In genomic region chr17:44569459-44569858, GRCh38 we compare ENCODE assay signal across 15 cellular contexts. TPM values are rescaled to one million over a fixed set of nuclear protein-coding genes. Genes with fewer than 3 reads are reported as not detected.
A peak's percentile ranks its signal among the peaks of the same experiment; 100 is the strongest.
DNase-seq lines count a peak whose midpoint lies in the region.
"Had no signal": no experiment of that assay in that cellular context is flagged by ENCODE, and none has a peak within 500 bp of the region (broad histone marks: within the 10 kb centered on the region; RNA-seq: fewer than 3 reads in every experiment).

No MANE protein-coding gene starts in this region.

- H3K4me1 Mint-ChIP-seq in immature natural killer cell: peaks cover 0 to 6% of the 10 kb centered on the region in 2 donors
- H3K4me1 Mint-ChIP-seq: activated CD4-positive, alpha-beta T cell treated with anti-CD3 and anti-CD28 coated beads, Interleukin-2, amount 10 ng/mL, durations not matched to agents 24 days and 14 days had no signal

- H3K4me3 ChIP-seq in SK-N-MC (0 out of 2 replicates have a peak overlapping the region, but pooled peaks have one; percentile 48), skeletal muscle satellite cell (ENCODE audit: low read length) (peak overlapping the region; percentile 57)
- H3K4me3 ChIP-seq: left ventricle myocardium inferior, uterus had no signal

- no peaks in the 10 kb centered on the region for H3K36me3 ChIP-seq in SK-N-MC (ENCODE audit: insufficient read depth, low read length)
- H3K36me3 ChIP-seq in skeletal muscle satellite cell (ENCODE audit: insufficient read depth, low read length): no peaks in the 10 kb centered on the region
- H3K36me3 ChIP-seq: uterus had no signal

- peak overlapping the region in 2 of 6 donors; percentile 61 to 74 for H3K27ac Mint-ChIP-seq in immature natural killer cell
- H3K27ac Mint-ChIP-seq: activated CD4-positive, alpha-beta T cell treated with anti-CD3 and anti-CD28 coated beads, Interleukin-2, amount 10 ng/mL, durations not matched to agents 24 days and 14 days; CD8-positive, alpha-beta T cell had no signal

- H3K9me3 ChIP-seq in SK-N-MC (ENCODE audit: low read depth, low read length): no peaks in the 10 kb centered on the region
- no peaks in the 10 kb centered on the region for H3K9me3 ChIP-seq in skeletal muscle satellite cell (replicated peaks; ENCODE audit: low read length)

- DNase-seq in NCI-H146 (lab: John Stamatoyannopoulos, UW) (peak; percentile 9), NCI-H146 treated with DMSO at 0.1 percent for 48 hours (lab: John Stamatoyannopoulos, UW; ENCODE audit: unreplicated experiment) (no peak), SK-N-MC (ENCODE audit: low read depth, low spot score) (no peak), immature natural killer cell (no peak), kidney glomerular epithelial cell (lab: John Stamatoyannopoulos, UW) (no peak), D341Med (ENCODE audit: low spot score) (no peak), EL (no peak)
- DNase-seq: activated T-cell treated with anti-CD3 and anti-CD28 coated beads, Interleukin-2, amount 50 U/mL, for 48 hours; CD8-positive, alpha-beta T cell; left ventricle myocardium inferior; NK-92 treated with Interleukin-12 subunit alpha and Interleukin-12 subunit beta, amount 100 ng/mL, for 24 hours; SHP77 treated with DMSO at 0.1 percent for 48 hours; uterus had no signal

- H3K27me3 ChIP-seq in skeletal muscle satellite cell (ENCODE audit: control insufficient read depth, insufficient read depth, low read length): no peaks in the 10 kb centered on the region
- H3K27me3 ChIP-seq: uterus had no signal

- peaks cover 6 to 26% (median 9%) of the 10 kb centered on the region in 3 donors for H3K27me3 Mint-ChIP-seq in immature natural killer cell (ENCODE audit: low read depth in 3 of 3)

- H3K4me2 ChIP-seq in skeletal muscle satellite cell (ENCODE audit: low read length): peak overlapping the region; percentile 75

- peak overlapping the region; percentile 58 for H3K27ac ChIP-seq in SK-N-MC
- H3K27ac ChIP-seq: left ventricle myocardium inferior, uterus had no signal

- peaks cover 0 to 9% (median 0%) of the 10 kb centered on the region in 6 donors for H3K9me3 Mint-ChIP-seq in immature natural killer cell
- H3K9me3 Mint-ChIP-seq: CD8-positive, alpha-beta T cell had no signal

- H3K9ac ChIP-seq in SK-N-MC (ENCODE audit: insufficient read length) (no peak overlapping the region), skeletal muscle satellite cell (ENCODE audit: low read depth, low read length) (no peak overlapping the region)

- no peaks in the 10 kb centered on the region for H3K36me3 Mint-ChIP-seq in immature natural killer cell
- H3K36me3 Mint-ChIP-seq: CD8-positive, alpha-beta T cell had no signal

- H3K4me1 ChIP-seq in skeletal muscle satellite cell (ENCODE audit: control insufficient read depth, insufficient read depth, low read length): no peaks in the 10 kb centered on the region
- H3K4me1 ChIP-seq: left ventricle myocardium inferior, uterus had no signal

- peak overlapping the region in 3 of 5 donors; percentile 27 to 62 (median 30) for H3K4me3 Mint-ChIP-seq in immature natural killer cell
- H3K4me3 Mint-ChIP-seq: activated CD4-positive, alpha-beta T cell treated with anti-CD3 and anti-CD28 coated beads, Interleukin-2, amount 10 ng/mL, durations not matched to agents 24 days and 14 days had no signal

RNA-seq across cellular contexts. Expression of gene FZD2, which starts 12.2 kb away (rescaled TPM):
- polyA plus RNA-seq in immature natural killer cell: 1 to 10 TPM in 1 of 3 donors, under 1 TPM in 2; 0.56 to 3.3 (median 0.97) TPM
- 1.3 and 3.9 TPM in 2 replicates for total RNA-seq in skeletal muscle satellite cell (2012; rRNA removed)
- total RNA-seq: activated CD4-positive, alpha-beta T cell treated with anti-CD3 and anti-CD28 coated beads, Interleukin-2, amount 10 ng/mL, durations not matched to agents 24 days and 14 days; CD8-positive, alpha-beta T cell had no signal
